Comparison of ENCODE assay signal across 2 cellular contexts in the genomic region with DNA sequence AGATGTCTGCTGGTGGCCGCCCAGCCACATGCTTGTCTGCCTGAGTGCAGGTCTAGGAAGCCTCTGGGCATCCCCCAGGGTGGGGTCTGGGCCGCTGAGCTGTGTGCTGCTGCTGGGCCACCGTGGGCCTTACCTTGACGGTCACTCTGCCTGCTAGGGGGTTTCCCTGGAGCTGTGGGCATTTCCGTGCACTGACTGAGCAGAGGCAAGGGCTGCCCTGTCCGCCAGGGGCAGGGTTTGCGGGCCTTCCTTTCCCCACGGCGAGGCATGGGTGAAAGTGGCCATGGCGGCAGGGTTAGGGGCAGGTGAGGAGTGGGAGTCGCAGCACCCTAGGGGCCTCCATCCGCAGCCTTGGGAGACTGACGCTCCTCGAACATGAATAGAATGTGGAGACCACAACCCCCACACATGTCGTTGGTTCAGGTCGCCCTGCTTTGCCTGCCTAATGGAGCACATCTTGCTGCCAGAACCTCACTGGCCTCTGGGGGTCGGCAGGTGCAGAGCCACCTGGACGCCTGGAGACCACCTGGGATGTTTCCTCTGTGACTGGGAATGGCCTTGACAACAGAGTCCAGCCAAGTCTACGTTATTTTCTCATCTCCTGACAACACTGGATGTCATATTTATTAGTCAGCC.
TF ChIP-seq lines count a peak whose summit lies in the region.

No MANE protein-coding gene starts in this region.

TF ChIP-seq in SK-N-SH, 30 proteins besides CTCF, POLR2A, EP300 and RAD21:
- TF ChIP-seq EZH2phosphoT487 (IDR thresholded peaks at IDR 0.05; ENCODE audit: borderline replicate concordance, low read depth), result no peak
- peak; percentile 28; the same call in 1 of the 2 replicates for TF ChIP-seq TCF12 (IDR thresholded peaks at IDR 0.05)

TF ChIP-seq in SK-N-SH treated with all-trans-retinoic acid at 6 μM for 48 hours, 23 proteins besides CTCF, POLR2A, EP300 and RAD21:
- no peak for TF ChIP-seq OSR1 (CRISPR knock-in tag; IDR thresholded peaks at IDR 0.05)
- no peak for TF ChIP-seq TOX (CRISPR knock-in tag; IDR thresholded peaks at IDR 0.05; ENCODE audit: borderline replicate concordance)
